In genomic region chr11:8760896-8761295, GRCh38 we compare ENCODE assay signal across 19 cellular contexts.
DNase-seq lines count a peak whose midpoint lies in the region; ATAC-seq, FAIRE-seq and TF ChIP-seq lines count a peak whose summit lies in the region.
"Had no signal": no experiment of that assay in that cellular context is flagged by ENCODE, and none has a peak within 500 bp of the region (broad histone marks: within the 10 kb centered on the region; RNA-seq: fewer than 3 reads in every experiment).

No MANE protein-coding gene starts in this region.

- H3K9me3 ChIP-seq in HepG2 (ENCODE audit: low read length) (no peaks in the 10 kb centered on the region), right lobe of liver (no peaks in the 10 kb centered on the region), mesenchymal stem cell (ENCODE audit: control insufficient read depth, low read length) (no peaks in the 10 kb centered on the region)
- H3K9me3 ChIP-seq: ovary, suprapubic skin had no signal

- H4K20me1 ChIP-seq in HepG2 (ENCODE audit: insufficient read depth, low read length), result no peaks in the 10 kb centered on the region

- DNase-seq in HepG2 (ENCODE audit: low spot score), result no peak
- no peak for DNase-seq in right lobe of liver
- DNase-seq in cardiac fibroblast (ENCODE audit: low read depth in 2 of 2), result peak; percentile 34 to 84
- peak; percentile 88 for DNase-seq in mesenchymal stem cell
- DNase-seq in stimulated activated CD8-positive, alpha-beta memory T cell treated with anti-CD3 and anti-CD28 coated beads, Interleukin-4, amount 100 ng/mL, for 48 hours, result no peak
- no peak for DNase-seq in activated CD4-positive, alpha-beta T cell treated with anti-CD3 and anti-CD28 coated beads, Interleukin-2, amount 50 U/mL, for 1 hour
- DNase-seq in activated CD4-positive, alpha-beta memory T cell treated with anti-CD3 and anti-CD28 coated beads for 36 hours, result no peak
- DNase-seq in cerebellar cortex (ENCODE audit: low spot score), result no peak
- DNase-seq: activated CD4-positive, CD25-positive, alpha-beta regulatory T cell treated with anti-CD3 and anti-CD28 coated beads, Interleukin-2, amount 50 U/mL, for 72 hours; Calu3; caudate nucleus; NCI-H187; NCI-H748 treated with DMSO at 0.1 percent for 48 hours; ovary; T-helper 1 cell had no signal

- H3K9ac ChIP-seq in HepG2 (ENCODE audit: insufficient read depth, low read depth, low read length), result no peak overlapping the region
- no peak overlapping the region for H3K9ac ChIP-seq in mesenchymal stem cell (ENCODE audit: low read length)

- H2BK12ac ChIP-seq in mesenchymal stem cell (ENCODE audit: low read length in 2 of 2), result peak overlapping the region in 1 of 2 experiments; percentile 75

- peak overlapping the region in 1 of 2 experiments; percentile 90 for H3K4ac ChIP-seq in mesenchymal stem cell (ENCODE audit: low read depth in 1 of 2, low read length in 2 of 2)

- TF ChIP-seq CTCF in HepG2 (CRISPR knock-in tag; IDR thresholded peaks at IDR 0.05) (no peak), right lobe of liver (IDR thresholded peaks at IDR 0.05) (no peak), cardiac fibroblast (IDR thresholded peaks at IDR 0.05; ENCODE audit: low read depth, low read length) (no peak)

- no peak overlapping the region for H2BK5ac ChIP-seq in mesenchymal stem cell (ENCODE audit: low read depth, low read length, poor library complexity, severe bottlenecking)

- no peak for TF ChIP-seq RAD21 in HepG2 (CRISPR knock-in tag; IDR thresholded peaks at IDR 0.05)

- H3K4me2 ChIP-seq in HepG2 (ENCODE audit: low read depth, low read length), result no peak overlapping the region
- H3K4me2 ChIP-seq in mesenchymal stem cell (ENCODE audit: low read length, poor library complexity, severe bottlenecking), result no peak overlapping the region

- no peaks in the 10 kb centered on the region for H3K27me3 Mint-ChIP-seq in activated CD4-positive, alpha-beta memory T cell treated with anti-CD3 and anti-CD28 coated beads for 36 hours

- peak overlapping the region; percentile 56 for H4K8ac ChIP-seq in mesenchymal stem cell (ENCODE audit: low read length)

- no peak overlapping the region for H3K27ac ChIP-seq in HepG2 (ENCODE audit: extremely low read length, insufficient read depth, low read length)
- no peak overlapping the region for H3K27ac ChIP-seq in right lobe of liver
- no peak overlapping the region for H3K27ac ChIP-seq in mesenchymal stem cell (ENCODE audit: low read length, poor library complexity, severe bottlenecking)
- H3K27ac ChIP-seq: suprapubic skin had no signal

- in situ Hi-C loops in HepG2 (cut with HindIII; ENCODE audit: extremely low pct_ligation_motif_present, low pct_unique_long_range_greater_than_20kb), result no loop called here

- H3K18ac ChIP-seq in mesenchymal stem cell (ENCODE audit: low read depth in 1 of 2, low read length in 2 of 2), result peak overlapping the region; percentile 76 to 81

- H3K4me1 Mint-ChIP-seq in activated CD4-positive, alpha-beta memory T cell treated with anti-CD3 and anti-CD28 coated beads for 36 hours (ENCODE audit: low read depth), result no peaks in the 10 kb centered on the region

- peak overlapping the region; percentile 19 for H2BK120ac ChIP-seq in mesenchymal stem cell (ENCODE audit: low read depth, low read length)

- no peak overlapping the region for H2BK15ac ChIP-seq in mesenchymal stem cell (ENCODE audit: low read depth, poor library complexity, severe bottlenecking)

- no peaks in the 10 kb centered on the region for H3K36me3 ChIP-seq in HepG2 (replicated peaks in 1 of 2; ENCODE audit: control insufficient read depth in 1 of 2, insufficient read depth in 2 of 2, low read length in 2 of 2)
- no peaks in the 10 kb centered on the region for H3K36me3 ChIP-seq in right lobe of liver
- peaks cover 3 to 12% of the 10 kb centered on the region in 2 experiments for H3K36me3 ChIP-seq in mesenchymal stem cell (ENCODE audit: control insufficient read depth in 1 of 2, insufficient read depth in 2 of 2, low read depth in 1 of 2, low read length in 2 of 2)
- H3K36me3 ChIP-seq: ovary, suprapubic skin had no signal

- no peak for FAIRE-seq in HepG2 (lab: Jason Lieb, UNC)
- FAIRE-seq: endometrium, keratinocyte had no signal

- H3K4me1 ChIP-seq in HepG2 (ENCODE audit: insufficient read depth, low read length) (peaks cover 26% of the 10 kb centered on the region), right lobe of liver (no peaks in the 10 kb centered on the region), mesenchymal stem cell (ENCODE audit: control insufficient read depth, insufficient read depth, low read depth, low read length) (peaks cover 21% of the 10 kb centered on the region)

- H3K79me1 ChIP-seq in mesenchymal stem cell (replicated peaks; ENCODE audit: low read length, poor library complexity, severe bottlenecking), result peaks cover 26% of the 10 kb centered on the region

- CTCF ChIA-PET in HepG2 (lab: Yijun Ruan, JAX; ENCODE audit: low intra/inter-chr PET ratio, low total read pairs), result no interaction called here
- CTCF ChIA-PET in activated CD4-positive, alpha-beta memory T cell treated with anti-CD3 and anti-CD28 coated beads for 36 hours (lab: Charles Lee), result no interaction called here

- H3K14ac ChIP-seq in mesenchymal stem cell (ENCODE audit: low read length in 2 of 2), result no peak overlapping the region

- H3K23ac ChIP-seq in mesenchymal stem cell (ENCODE audit: low read length in 2 of 2), result no peak overlapping the region

- H3K4me3 Mint-ChIP-seq in activated CD4-positive, alpha-beta memory T cell treated with anti-CD3 and anti-CD28 coated beads for 36 hours, result no peak overlapping the region
- H3K4me3 Mint-ChIP-seq: activated naive CD8-positive, alpha-beta T cell had no signal

- POLR2A ChIA-PET in HepG2 (lab: Yijun Ruan, JAX), result no interaction called here
- POLR2A ChIA-PET in activated CD4-positive, alpha-beta memory T cell treated with anti-CD3 and anti-CD28 coated beads for 36 hours (lab: Charles Lee), result no interaction called here

- H3K9me3 Mint-ChIP-seq in activated CD4-positive, alpha-beta memory T cell treated with anti-CD3 and anti-CD28 coated beads for 36 hours, result no peaks in the 10 kb centered on the region

- BruUV-seq in HepG2 (replicated peaks; lab: Mats Ljungman, UMichigan), result no TSS peak

- TF ChIP-seq POLR2A in HepG2 (IDR thresholded peaks at IDR 0.05; ENCODE audit: insufficient read depth in 1 of 2, low read depth in 2 of 2, low read length in 2 of 2), result no peak
- no peak for TF ChIP-seq POLR2A in right lobe of liver (IDR thresholded peaks at IDR 0.05)

- no peaks in the 10 kb centered on the region for H3K36me3 Mint-ChIP-seq in activated CD4-positive, alpha-beta memory T cell treated with anti-CD3 and anti-CD28 coated beads for 36 hours
- H3K36me3 Mint-ChIP-seq: activated naive CD8-positive, alpha-beta T cell had no signal

- intact Hi-C loops in HepG2 (cut with micrococcal nuclease; ENCODE audit: unreplicated experiment) (no loop called here), right lobe of liver (cut with DNase I) (no loop called here)
- intact Hi-C loops in activated CD4-positive, alpha-beta memory T cell treated with anti-CD3 and anti-CD28 coated beads for 36 hours (cut with micrococcal nuclease), result no loop called here

- TF ChIP-seq EP300 in HepG2 (IDR thresholded peaks at IDR 0.05; ENCODE audit: low read depth in 2 of 2, low read length in 2 of 2), result no peak
- TF ChIP-seq EP300 in HepG2 (CRISPR knock-in tag; IDR thresholded peaks at IDR 0.05; ENCODE audit: borderline replicate concordance), result no peak

- no peak overlapping the region for H3K27ac Mint-ChIP-seq in activated CD4-positive, alpha-beta memory T cell treated with anti-CD3 and anti-CD28 coated beads for 36 hours
- H3K27ac Mint-ChIP-seq: activated naive CD8-positive, alpha-beta T cell had no signal

- ATAC-seq in HepG2 (no peak), right lobe of liver (no peak)

- no peaks in the 10 kb centered on the region for H3K27me3 ChIP-seq in HepG2 (ENCODE audit: control insufficient read depth in 1 of 2, insufficient read depth in 2 of 2, low read length in 2 of 2)
- H3K27me3 ChIP-seq in right lobe of liver, result no peaks in the 10 kb centered on the region
- no peaks in the 10 kb centered on the region for H3K27me3 ChIP-seq in mesenchymal stem cell (ENCODE audit: control insufficient read depth in 1 of 2, insufficient read depth in 1 of 2, low read length in 2 of 2)
- H3K27me3 ChIP-seq: ovary, suprapubic skin had no signal

- H3K4me3 ChIP-seq in HepG2 (replicated peaks in 1 of 3; ENCODE audit: insufficient read depth in 1 of 3, low read depth in 2 of 3, low read length in 3 of 3) (no peak overlapping the region), right lobe of liver (no peak overlapping the region), cardiac fibroblast (replicated peaks in 1 of 2; ENCODE audit: low read depth in 2 of 2, low read length in 2 of 2) (no peak overlapping the region), mesenchymal stem cell (ENCODE audit: insufficient read depth in 1 of 2, low read depth in 1 of 2, low read length in 2 of 2) (no peak overlapping the region)
- H3K4me3 ChIP-seq: ovary, suprapubic skin had no signal

- no peaks in the 10 kb centered on the region for H3K79me2 ChIP-seq in HepG2 (ENCODE audit: insufficient read depth, low read length)

- H2AFZ ChIP-seq in HepG2 (ENCODE audit: low read length) (no peak overlapping the region), mesenchymal stem cell (ENCODE audit: low read depth, low read length) (no peak overlapping the region)

- no peak overlapping the region for H4K91ac ChIP-seq in mesenchymal stem cell (ENCODE audit: low read length)

- no peak overlapping the region for H2AK5ac ChIP-seq in mesenchymal stem cell (ENCODE audit: low read length, severe bottlenecking)

TF ChIP-seq in HepG2, 621 proteins besides CTCF, POLR2A, EP300 and RAD21:
- TF ChIP-seq ZNF724P (CRISPR knock-in tag; IDR thresholded peaks at IDR 0.05; ENCODE audit: borderline replicate concordance) (no peak), HNRNPK (IDR thresholded peaks at IDR 0.05; ENCODE audit: low read depth, low read length, poor library complexity, severe bottlenecking) (peak; percentile 16)
- TF ChIP-seq, protein P1, sequence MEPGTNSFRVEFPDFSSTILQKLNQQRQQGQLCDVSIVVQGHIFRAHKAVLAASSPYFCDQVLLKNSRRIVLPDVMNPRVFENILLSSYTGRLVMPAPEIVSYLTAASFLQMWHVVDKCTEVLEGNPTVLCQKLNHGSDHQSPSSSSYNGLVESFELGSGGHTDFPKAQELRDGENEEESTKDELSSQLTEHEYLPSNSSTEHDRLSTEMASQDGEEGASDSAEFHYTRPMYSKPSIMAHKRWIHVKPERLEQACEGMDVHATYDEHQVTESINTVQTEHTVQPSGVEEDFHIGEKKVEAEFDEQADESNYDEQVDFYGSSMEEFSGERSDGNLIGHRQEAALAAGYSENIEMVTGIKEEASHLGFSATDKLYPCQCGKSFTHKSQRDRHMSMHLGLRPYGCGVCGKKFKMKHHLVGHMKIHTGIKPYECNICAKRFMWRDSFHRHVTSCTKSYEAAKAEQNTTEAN (CRISPR knock-in tag; conservative IDR thresholded peaks at IDR 0.05), result no peak

Comparison
In these comparisons a context has a peak if more than half of its experiments do, and no peak if none do; other contexts are left out.
1. DNase-seq: peak in cardiac fibroblast (2 of 2) and mesenchymal stem cell (single experiment); none in HepG2 (single experiment), right lobe of liver (0 of 3), stimulated activated CD8-positive, alpha-beta memory T cell treated with anti-CD3 and anti-CD28 coated beads, Interleukin-4, amount 100 ng/mL, for 48 hours (single experiment), activated CD4-positive, alpha-beta T cell treated with anti-CD3 and anti-CD28 coated beads, Interleukin-2, amount 50 U/mL, for 1 hour (single experiment), activated CD4-positive, alpha-beta memory T cell treated with anti-CD3 and anti-CD28 coated beads for 36 hours (single experiment) and cerebellar cortex (single experiment).